8 cellular contexts compared by ENCODE assay signal in genomic region chr22:45268958-45269844, GRCh38. TPM values are rescaled to one million over a fixed set of nuclear protein-coding genes. Genes with fewer than 3 reads are reported as not detected.
A peak's percentile ranks its signal among the peaks of the same experiment; 100 is the strongest.
DNase-seq lines count a peak whose midpoint lies in the region; ATAC-seq, FAIRE-seq and TF ChIP-seq lines count a peak whose summit lies in the region.

No MANE protein-coding gene starts in this region.

- peak; percentile 97 for TF ChIP-seq CTCF in neural crest cell (conservative IDR thresholded peaks at IDR 0.05)

- no peak for FAIRE-seq in HTR-8/SVneo (lab: Jason Lieb, UNC)

- peak; percentile 87 for ATAC-seq in stimulated activated naive CD8-positive, alpha-beta T cell treated with anti-CD3 and anti-CD28 coated beads, Interleukin-15, amount 100 ng/mL, for 72 hours

- no peaks in the 10 kb centered on the region for H3K9me3 Mint-ChIP-seq in neural crest cell
- no peaks in the 10 kb centered on the region for H3K9me3 Mint-ChIP-seq in stimulated activated naive CD8-positive, alpha-beta T cell treated with anti-CD3 and anti-CD28 coated beads, Interleukin-15, amount 100 ng/mL, for 72 hours

- H3K9me3 ChIP-seq in SJCRH30 (replicated peaks), result no peaks in the 10 kb centered on the region

- peak; percentile 75 for DNase-seq in NCI-H1436 (lab: John Stamatoyannopoulos, UW)
- no peak for DNase-seq in NCI-H1436 treated with DMSO at 0.1 percent for 48 hours (lab: John Stamatoyannopoulos, UW)
- peak; percentile 58 for DNase-seq in HTR-8/SVneo (ENCODE audit: insufficient read length, low spot score)
- peak; percentile 67 to 76 for DNase-seq in SJCRH30
- DNase-seq in activated gamma-delta T cell treated with Interleukin-2 at 50 U/mL for 16 hours, result peak; percentile 93
- DNase-seq in foreskin melanocyte, result peak; percentile 37
- DNase-seq in neural crest cell (ENCODE audit: low read depth, low spot score), result peak; percentile 95
- DNase-seq in stimulated activated naive CD8-positive, alpha-beta T cell treated with anti-CD3 and anti-CD28 coated beads, Interleukin-15, amount 100 ng/mL, for 72 hours, result peak; percentile 80 to 87

- H3K36me3 ChIP-seq in SJCRH30, result no peaks in the 10 kb centered on the region

- H3K36me3 Mint-ChIP-seq in neural crest cell (ENCODE audit: low read depth), result no peaks in the 10 kb centered on the region

- H3K4me1 Mint-ChIP-seq in neural crest cell, result peaks cover 22% of the 10 kb centered on the region
- H3K4me1 Mint-ChIP-seq in stimulated activated naive CD8-positive, alpha-beta T cell treated with anti-CD3 and anti-CD28 coated beads, Interleukin-15, amount 100 ng/mL, for 72 hours, result peaks cover 26% of the 10 kb centered on the region

- peak overlapping the region; percentile 90 for H3K4me3 Mint-ChIP-seq in neural crest cell
- H3K4me3 Mint-ChIP-seq in stimulated activated naive CD8-positive, alpha-beta T cell treated with anti-CD3 and anti-CD28 coated beads, Interleukin-15, amount 100 ng/mL, for 72 hours, result peak overlapping the region; percentile 85 to 86

- no peak overlapping the region for H3K27ac ChIP-seq in SJCRH30

- H3K4me3 ChIP-seq in SJCRH30, result peak overlapping the region; percentile 47

- peaks cover 5% of the 10 kb centered on the region; the same call in 1 of the 2 replicates for H3K27me3 ChIP-seq in SJCRH30

- no peak overlapping the region for H3K27ac Mint-ChIP-seq in neural crest cell (ENCODE audit: unreplicated experiment)
- peak overlapping the region in 1 of 2 donors; percentile 95 for H3K27ac Mint-ChIP-seq in stimulated activated naive CD8-positive, alpha-beta T cell treated with anti-CD3 and anti-CD28 coated beads, Interleukin-15, amount 100 ng/mL, for 72 hours

- peaks cover 17% of the 10 kb centered on the region for H3K4me1 ChIP-seq in SJCRH30

- H3K27me3 Mint-ChIP-seq in neural crest cell (ENCODE audit: low read depth), result peaks cover 13% of the 10 kb centered on the region
- H3K27me3 Mint-ChIP-seq in stimulated activated naive CD8-positive, alpha-beta T cell treated with anti-CD3 and anti-CD28 coated beads, Interleukin-15, amount 100 ng/mL, for 72 hours, result peaks cover 49% of the 10 kb centered on the region

RNA-seq across cellular contexts. Expression of gene UPK3A, which starts 15.5 kb away (rescaled TPM):
- total RNA-seq in SJCRH30 (2014; rRNA removed; shearing (Covaris generic)), result not detected in 2 replicates
- not detected in 2 replicates for total RNA-seq in neural crest cell

RNA-seq across cellular contexts. Expression of gene KIAA0930, which starts 28.5 kb away (rescaled TPM):
- total RNA-seq in SJCRH30 (2014; rRNA removed; shearing (Covaris generic)), result 9.3 and 15.2 TPM in 2 replicates
- 56.9 and 60.2 TPM in 2 replicates for total RNA-seq in neural crest cell

RNA-seq across cellular contexts. Expression of gene FAM118A, which starts 40.5 kb away (rescaled TPM):
- 11.6 and 13.8 TPM in 2 replicates for total RNA-seq in SJCRH30 (2014; rRNA removed; shearing (Covaris generic))
- total RNA-seq in neural crest cell, result 60.7 and 64.8 TPM in 2 replicates
